In genomic region chr3:52733256-52733891, GRCh38 we compare ENCODE assay signal across 19 cellular contexts. TPM values are rescaled to one million over a fixed set of nuclear protein-coding genes. Genes with fewer than 3 reads are reported as not detected.
DNase-seq lines count a peak whose midpoint lies in the region; FAIRE-seq and TF ChIP-seq lines count a peak whose summit lies in the region.
"Had no signal": no experiment of that assay in that cellular context is flagged by ENCODE, and none has a peak within 500 bp of the region (broad histone marks: within the 10 kb centered on the region; RNA-seq: fewer than 3 reads in every experiment).

No MANE protein-coding gene starts in this region.

- no peak overlapping the region for H3K23ac ChIP-seq in H1 (ENCODE audit: insufficient read length)

- in situ Hi-C loops in ACHN (cut with HindIII; ENCODE audit: low pct_ligation_motif_present, low pct_unique_long_range_greater_than_20kb, low sequenced_read_pairs) = no loop called here

- H3K36me3 ChIP-seq in H1 (ENCODE audit: control insufficient read depth in 2 of 4, insufficient read depth in 4 of 4, low read length in 3 of 4) = peaks cover 2 to 47% (median 30%) of the 10 kb centered on the region in 4 experiments; a peak in 6 of 8 replicates
- peaks cover 35 to 83% of the 10 kb centered on the region in 2 experiments for H3K36me3 ChIP-seq in SK-N-SH (replicated peaks in 1 of 2; ENCODE audit: control insufficient read depth in 1 of 2, insufficient read depth in 2 of 2, low read length in 1 of 2)

- H3K9me2 ChIP-seq in SK-N-SH = no peaks in the 10 kb centered on the region

- H3K79me2 ChIP-seq in H1 (ENCODE audit: control insufficient read depth in 1 of 2, insufficient read depth in 2 of 2, low read length in 2 of 2) = no peaks in the 10 kb centered on the region
- no peaks in the 10 kb centered on the region for H3K79me2 ChIP-seq in SK-N-SH (ENCODE audit: insufficient read depth)

- CTCF ChIA-PET in H1 (lab: Charles Lee; ENCODE audit: partially characterized antibody) = no interaction called here
- CTCF ChIA-PET in SK-N-SH (lab: Yijun Ruan, JAX) = no interaction called here

- no peak overlapping the region for H3K4me3 ChIP-seq in H1 (ENCODE audit: extremely low read depth in 1 of 4, insufficient read depth in 2 of 4, low read depth in 3 of 4, low read length in 4 of 4)
- H3K4me3 ChIP-seq in SK-N-SH (ENCODE audit: low read depth in 2 of 2, low read length in 1 of 2) = no peak overlapping the region
- H3K4me3 ChIP-seq: A549, BLaER1, GM23248 had no signal

- H4K5ac ChIP-seq in H1 (ENCODE audit: insufficient read length, low read depth, low read length) = no peak overlapping the region

- H2BK5ac ChIP-seq in H1 (ENCODE audit: low read depth, low read length) = no peak overlapping the region

- peak; percentile 80 for FAIRE-seq in GM12892 (lab: Jason Lieb, UNC)
- peak; percentile 45 for FAIRE-seq in H1 (lab: Jason Lieb, UNC)
- FAIRE-seq: A549, GM18507, H54, HTR-8/SVneo had no signal

- no peaks in the 10 kb centered on the region for H3K23me2 ChIP-seq in H1 (ENCODE audit: low read depth, low read length)

- no peak overlapping the region for H3K14ac ChIP-seq in H1 (ENCODE audit: insufficient read length)

- no peaks in the 10 kb centered on the region for H4K20me1 ChIP-seq in H1 (replicated peaks in 1 of 2; ENCODE audit: control insufficient read depth in 1 of 2, insufficient read depth in 2 of 2, low read length in 2 of 2)
- H4K20me1 ChIP-seq in SK-N-SH (ENCODE audit: insufficient read depth) = no peaks in the 10 kb centered on the region
- H4K20me1 ChIP-seq: BLaER1 had no signal

- no peak overlapping the region for H3K56ac ChIP-seq in H1 (replicated peaks; ENCODE audit: insufficient read length, low read depth, low read length)

- H3K4me2 ChIP-seq in H1 (ENCODE audit: insufficient read depth in 1 of 2, low read depth in 2 of 2, low read length in 2 of 2) = no peak overlapping the region
- H3K4me2 ChIP-seq in SK-N-SH = no peak overlapping the region
- H3K4me2 ChIP-seq: A549, BLaER1 had no signal

- H3K4me1 ChIP-seq in H1 (replicated peaks in 1 of 4; ENCODE audit: control insufficient read depth in 3 of 4, insufficient read depth in 4 of 4, low read length in 3 of 4) (no peaks in the 10 kb centered on the region), SK-N-SH (ENCODE audit: control insufficient read depth in 1 of 2, insufficient read depth in 2 of 2, low read depth in 1 of 2, low read length in 1 of 2) (no peaks in the 10 kb centered on the region)
- H3K4me1 ChIP-seq: A549 had no signal

- H2BK15ac ChIP-seq in H1 (ENCODE audit: low read length) = no peak overlapping the region

- no peak overlapping the region for H3K9ac ChIP-seq in H1 (replicated peaks in 1 of 4; ENCODE audit: extremely low read depth in 1 of 4, low read depth in 3 of 4, low read length in 3 of 4)
- H3K9ac ChIP-seq in SK-N-SH = no peak overlapping the region
- H3K9ac ChIP-seq: BLaER1, GM23248 had no signal

- no peak overlapping the region for H2BK12ac ChIP-seq in H1 (ENCODE audit: low read depth, low read length)

- DNase-seq in GM12892 (ENCODE audit: insufficient read length) = no peak
- DNase-seq in MV-4-11 (lab: John Stamatoyannopoulos, UW) = peak; percentile 34
- DNase-seq in H1 (ENCODE audit: low read depth in 1 of 2, low spot score in 2 of 2) = no peak
- no peak for DNase-seq in ACHN
- DNase-seq in NCI-H510A treated with DMSO at 0.1 percent for 48 hours (lab: John Stamatoyannopoulos, UW) = no peak
- DNase-seq in SK-N-SH = no peak
- DNase-seq: CD4-positive, alpha-beta memory T cell; DMS79 treated with DMSO at 0.1 percent for 48 hours; GF-D8; GM23248; HCEC 1CT; KG1 had no signal

- POLR2A ChIA-PET in H1 (lab: Charles Lee; ENCODE audit: partially characterized antibody) (no interaction called here), SK-N-SH (lab: Yijun Ruan, JAX) (no interaction called here)

- TF ChIP-seq POLR2A in GM12892 (IDR thresholded peaks at IDR 0.05; ENCODE audit: low read depth, low read length) (no peak), H1 (IDR thresholded peaks at IDR 0.05; ENCODE audit: control extremely low read depth in 1 of 2, low read depth in 2 of 2, low read length in 2 of 2) (no peak)

- H3K4ac ChIP-seq in H1 (replicated peaks; ENCODE audit: insufficient read length, low read depth, low read length) = no peak overlapping the region

- TF ChIP-seq EP300 in H1 (IDR thresholded peaks at IDR 0.05; ENCODE audit: borderline replicate concordance in 1 of 2, low read depth in 2 of 2, low read length in 2 of 2) (no peak), SK-N-SH (IDR thresholded peaks at IDR 0.05; ENCODE audit: borderline replicate concordance in 1 of 2, low read depth in 1 of 2, low read length in 1 of 2) (no peak)

- no peaks in the 10 kb centered on the region for H3K79me1 ChIP-seq in H1 (ENCODE audit: low read depth, low read length)

- no peak overlapping the region for H2BK20ac ChIP-seq in H1 (ENCODE audit: low read length)

- no peak overlapping the region for H3K18ac ChIP-seq in H1 (ENCODE audit: extremely low read depth, low read length)

- no peaks in the 10 kb centered on the region for H3K9me3 ChIP-seq in H1 (ENCODE audit: insufficient read depth in 2 of 2, low read depth in 1 of 2, low read length in 1 of 2)
- H3K9me3 ChIP-seq in SK-N-SH = peaks cover 3% of the 10 kb centered on the region; the same call in 1 of the 2 replicates

- no peak overlapping the region for H2BK120ac ChIP-seq in H1 (replicated peaks; ENCODE audit: low read depth, low read length)

- TF ChIP-seq CTCF in H1 (IDR thresholded peaks at IDR 0.05; ENCODE audit: control extremely low read depth in 1 of 3, insufficient read depth in 1 of 3, low read depth in 1 of 3, low read length in 3 of 3) = no peak
- no peak for TF ChIP-seq CTCF in SK-N-SH (IDR thresholded peaks at IDR 0.05)

- H3F3A ChIP-seq in SK-N-SH (replicated peaks; ENCODE audit: insufficient read depth) = peaks cover 11% of the 10 kb centered on the region

- H4K8ac ChIP-seq in H1 (ENCODE audit: extremely low read depth, insufficient read depth, low read length) = no peak overlapping the region

- TF ChIP-seq RAD21 in H1 (IDR thresholded peaks at IDR 0.05 in 1 of 2, conservative IDR thresholded peaks at IDR 0.05 in 1 of 2; ENCODE audit: low read depth in 2 of 2, low read length in 2 of 2) (no peak), SK-N-SH (IDR thresholded peaks at IDR 0.05; ENCODE audit: low read length) (no peak)

- no peak overlapping the region for H2AK5ac ChIP-seq in H1 (ENCODE audit: low read depth, low read length)

- 82% methylated on average over 10 of the region's 10 CpGs; no CpG with 5 or more reads in 1 of the 2 experiments for WGBS in H1 (ENCODE audit: extremely low coverage in 1 of 2, insufficient coverage in 1 of 2, insufficient read length in 1 of 2, insufficient replicate concordance in 2 of 2, low coverage in 1 of 2, low lambda C conversion rate in 2 of 2, missing lambda C conversion rate in 1 of 2), 2 experiments
- WGBS in SK-N-SH (ENCODE audit: low lambda C conversion rate) = 84% methylated on average over 10 of the region's 10 CpGs

- H3K27me3 ChIP-seq in H1 (replicated peaks in 1 of 4; ENCODE audit: control insufficient read depth in 3 of 4, extremely low read depth in 1 of 4, insufficient read depth in 3 of 4, low read length in 3 of 4) = no peaks in the 10 kb centered on the region
- H3K27me3 ChIP-seq in SK-N-SH (ENCODE audit: insufficient read depth) = no peaks in the 10 kb centered on the region
- H3K27me3 ChIP-seq: BLaER1 had no signal

- H2AFZ ChIP-seq in H1 (ENCODE audit: low read length) = no peak overlapping the region
- H2AFZ ChIP-seq in SK-N-SH (ENCODE audit: low read depth) = no peak overlapping the region
- H2AFZ ChIP-seq: GM23248 had no signal

- H4K91ac ChIP-seq in H1 (replicated peaks; ENCODE audit: insufficient read length, low read length) = no peak overlapping the region

- no peak overlapping the region for H3K27ac ChIP-seq in H1 (ENCODE audit: low read depth, low read length)
- no peak overlapping the region for H3K27ac ChIP-seq in SK-N-SH (ENCODE audit: low read depth in 2 of 2, low read length in 1 of 2)
- H3K27ac ChIP-seq: A549, BLaER1, GM23248 had no signal

RNA-seq across cellular contexts. Expression of gene SPCS1, which starts 27.5 kb away (rescaled TPM):
- polyA plus RNA-seq in GM12892 (2012; ENCODE audit: missing spikeins) = 176 TPM
- 102 and 104 TPM in 2 replicates for total RNA-seq in H1 (2021; fragmentation: NEBNext Ultra II Directional; extraction: Animal tissue kit (Norgen Biotek cat#: 25700))
- polyA plus RNA-seq in H1 (2011; rRNA removed) (185 and 191 TPM in 2 replicates), SK-N-SH (2012; rRNA removed) (191 and 198 TPM in 2 replicates)
- polyA plus RNA-seq in H1 (2011; cell fraction: cytosol; rRNA removed) = 116 TPM
- polyA plus RNA-seq in H1 (2011; cell fraction: nucleus; rRNA removed) = 41.6 TPM
- polyA plus RNA-seq in H1 (2012, experiment 1 of 2) = 101 to 107 TPM (median 105 TPM) in 4 replicates
- 190 TPM for polyA plus RNA-seq in H1 (2012, experiment 2 of 2)
- polyA plus RNA-seq in H1 (2013, experiment 1 of 2) = 160 TPM
- polyA plus RNA-seq in H1 (2013, experiment 2 of 2) = 193 TPM
- polyA minus RNA-seq in H1 (2011; rRNA and poly(A)+ RNA removed) = 44.5 and 44.8 TPM in 2 replicates
- 84.5 TPM for polyA minus RNA-seq in H1 (2011; cell fraction: cytosol; rRNA and poly(A)+ RNA removed)
- 26.5 TPM for polyA minus RNA-seq in H1 (2011; cell fraction: nucleus; rRNA and poly(A)+ RNA removed)
- polyA plus RNA-seq in SK-N-SH (2012; cell fraction: cytosol; rRNA removed) = 226 and 248 TPM in 2 replicates
- 34.2 and 53.4 TPM in 2 replicates for polyA plus RNA-seq in SK-N-SH (2012; cell fraction: nucleus; rRNA removed)

RNA-seq across cellular contexts. Expression of gene GLT8D1, which starts 27.8 kb away (rescaled TPM):
- polyA plus RNA-seq in GM12892 (2012; ENCODE audit: missing spikeins) = 48.0 TPM
- 33.6 and 33.8 TPM in 2 replicates for total RNA-seq in H1 (2021; fragmentation: NEBNext Ultra II Directional; extraction: Animal tissue kit (Norgen Biotek cat#: 25700))
- polyA plus RNA-seq in H1 (2011; rRNA removed) (23.2 and 29.0 TPM in 2 replicates), SK-N-SH (2012; rRNA removed) (102 and 135 TPM in 2 replicates)
- 36.7 TPM for polyA plus RNA-seq in H1 (2011; cell fraction: cytosol; rRNA removed)
- 24.5 TPM for polyA plus RNA-seq in H1 (2011; cell fraction: nucleus; rRNA removed)
- 35.9 to 43.3 TPM (median 40.6 TPM) in 4 replicates for polyA plus RNA-seq in H1 (2012, experiment 1 of 2)
- 9.9 TPM for polyA plus RNA-seq in H1 (2012, experiment 2 of 2)
- polyA plus RNA-seq in H1 (2013, experiment 1 of 2) = 37.3 TPM
- polyA plus RNA-seq in H1 (2013, experiment 2 of 2) = 39.4 TPM
- polyA minus RNA-seq in H1 (2011; rRNA and poly(A)+ RNA removed) = 24.8 and 35.3 TPM in 2 replicates
- 19.2 TPM for polyA minus RNA-seq in H1 (2011; cell fraction: cytosol; rRNA and poly(A)+ RNA removed)
- polyA minus RNA-seq in H1 (2011; cell fraction: nucleus; rRNA and poly(A)+ RNA removed) = 20.0 TPM
- 117 and 120 TPM in 2 replicates for polyA plus RNA-seq in SK-N-SH (2012; cell fraction: cytosol; rRNA removed)
- polyA plus RNA-seq in SK-N-SH (2012; cell fraction: nucleus; rRNA removed) = 140 and 196 TPM in 2 replicates

RNA-seq across cellular contexts. Expression of gene NEK4, which starts 37.4 kb away (rescaled TPM):
- polyA plus RNA-seq in GM12892 (2012; ENCODE audit: missing spikeins) = 9.9 TPM
- total RNA-seq in H1 (2021; fragmentation: NEBNext Ultra II Directional; extraction: Animal tissue kit (Norgen Biotek cat#: 25700)) = 39.5 and 40.0 TPM in 2 replicates
- polyA plus RNA-seq in H1 (2011; rRNA removed) = 6.0 and 7.5 TPM in 2 replicates
- 12.7 TPM for polyA plus RNA-seq in H1 (2011; cell fraction: cytosol; rRNA removed)
- polyA plus RNA-seq in H1 (2011; cell fraction: nucleus; rRNA removed) = 13.9 TPM
- 16.6 to 24.6 TPM (median 19.9 TPM) in 4 replicates for polyA plus RNA-seq in H1 (2012, experiment 1 of 2)
- 1.6 TPM for polyA plus RNA-seq in H1 (2012, experiment 2 of 2)
- polyA plus RNA-seq in H1 (2013, experiment 1 of 2) = 14.7 TPM
- polyA plus RNA-seq in H1 (2013, experiment 2 of 2) = 13.4 TPM
- 34.5 and 35.6 TPM in 2 replicates for polyA minus RNA-seq in H1 (2011; rRNA and poly(A)+ RNA removed)
- polyA minus RNA-seq in H1 (2011; cell fraction: cytosol; rRNA and poly(A)+ RNA removed) = 20.0 TPM
- 22.8 TPM for polyA minus RNA-seq in H1 (2011; cell fraction: nucleus; rRNA and poly(A)+ RNA removed)
- 8.8 and 9.3 TPM in 2 replicates for polyA plus RNA-seq in SK-N-SH (2012; rRNA removed)
- polyA plus RNA-seq in SK-N-SH (2012; cell fraction: cytosol; rRNA removed) = 8.5 and 10.0 TPM in 2 replicates
- polyA plus RNA-seq in SK-N-SH (2012; cell fraction: nucleus; rRNA removed) = 10.4 and 15.5 TPM in 2 replicates

RNA-seq across cellular contexts. Expression of gene ITIH1, which starts 44.0 kb away (rescaled TPM):
- 1.3 TPM for polyA plus RNA-seq in GM12892 (2012; ENCODE audit: missing spikeins)
- not detected in 2 replicates for total RNA-seq in H1 (2021; fragmentation: NEBNext Ultra II Directional; extraction: Animal tissue kit (Norgen Biotek cat#: 25700))
- not detected in 2 replicates for polyA plus RNA-seq in H1 (2011; rRNA removed)
- polyA plus RNA-seq in H1 (2011; cell fraction: cytosol; rRNA removed) = not detected
- polyA plus RNA-seq in H1 (2011; cell fraction: nucleus; rRNA removed) = not detected
- not detected in 4 replicates for polyA plus RNA-seq in H1 (2012, experiment 1 of 2)
- not detected for polyA plus RNA-seq in H1 (2012, experiment 2 of 2)
- not detected for polyA plus RNA-seq in H1 (2013, experiment 1 of 2)
- not detected for polyA plus RNA-seq in H1 (2013, experiment 2 of 2)
- polyA minus RNA-seq in H1 (2011; rRNA and poly(A)+ RNA removed) = not detected in 2 replicates
- polyA minus RNA-seq in H1 (2011; cell fraction: cytosol; rRNA and poly(A)+ RNA removed) = not detected
- not detected for polyA minus RNA-seq in H1 (2011; cell fraction: nucleus; rRNA and poly(A)+ RNA removed)
- polyA plus RNA-seq in SK-N-SH (2012; rRNA removed) = not detected in 2 replicates
- not detected in 2 replicates for polyA plus RNA-seq in SK-N-SH (2012; cell fraction: cytosol; rRNA removed)
- not detected in 2 replicates for polyA plus RNA-seq in SK-N-SH (2012; cell fraction: nucleus; rRNA removed)
- total RNA-seq: CD4-positive, alpha-beta memory T cell; GM23248 had no signal
- polyA plus RNA-seq: A549; AG04450; CD4-positive, alpha-beta memory T cell; GM23248; IgD-negative memory B cell had no signal

RNA-seq across cellular contexts. Expression of gene GNL3, which starts 47.5 kb away (rescaled TPM):
- polyA plus RNA-seq in GM12892 (2012; ENCODE audit: missing spikeins) = 191 TPM
- 174 and 184 TPM in 2 replicates for total RNA-seq in H1 (2021; fragmentation: NEBNext Ultra II Directional; extraction: Animal tissue kit (Norgen Biotek cat#: 25700))
- 35.7 and 45.5 TPM in 2 replicates for polyA plus RNA-seq in H1 (2011; rRNA removed)
- 86.4 TPM for polyA plus RNA-seq in H1 (2011; cell fraction: cytosol; rRNA removed)
- 72.8 TPM for polyA plus RNA-seq in H1 (2011; cell fraction: nucleus; rRNA removed)
- polyA plus RNA-seq in H1 (2012, experiment 1 of 2) = 111 to 199 TPM (median 124 TPM) in 4 replicates
- 15.1 TPM for polyA plus RNA-seq in H1 (2012, experiment 2 of 2)
- polyA plus RNA-seq in H1 (2013, experiment 1 of 2) = 298 TPM
- polyA plus RNA-seq in H1 (2013, experiment 2 of 2) = 281 TPM
- polyA minus RNA-seq in H1 (2011; rRNA and poly(A)+ RNA removed) = 72.7 and 83.0 TPM in 2 replicates
- 61.6 TPM for polyA minus RNA-seq in H1 (2011; cell fraction: cytosol; rRNA and poly(A)+ RNA removed)
- polyA minus RNA-seq in H1 (2011; cell fraction: nucleus; rRNA and poly(A)+ RNA removed) = 148 TPM
- polyA plus RNA-seq in SK-N-SH (2012; rRNA removed) = 55.0 and 77.0 TPM in 2 replicates
- 58.5 and 71.5 TPM in 2 replicates for polyA plus RNA-seq in SK-N-SH (2012; cell fraction: cytosol; rRNA removed)
- 107 and 224 TPM in 2 replicates for polyA plus RNA-seq in SK-N-SH (2012; cell fraction: nucleus; rRNA removed)
